ENCODE assay signal across 10 cellular contexts in the genomic region with DNA sequence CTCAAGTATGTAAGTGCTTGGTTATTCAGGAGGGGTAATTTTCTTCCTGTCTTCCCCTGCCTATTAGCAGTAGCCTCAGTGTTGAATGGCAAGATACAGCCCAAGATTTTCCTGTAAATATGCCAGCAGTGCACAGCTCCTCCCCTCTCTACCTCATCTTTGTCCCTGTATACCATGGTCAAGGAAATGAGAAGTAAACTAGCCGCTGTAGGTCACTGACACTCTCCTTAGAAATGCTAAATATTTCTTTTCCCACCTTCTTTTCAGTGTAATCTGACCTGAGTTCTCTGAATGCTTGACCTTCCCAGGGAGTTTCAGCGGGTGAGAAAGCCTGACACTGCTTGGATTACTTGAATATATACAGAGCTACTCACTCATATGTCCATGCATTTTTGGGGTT.
DNase-seq lines count a peak whose midpoint lies in the region; ATAC-seq and TF ChIP-seq lines count a peak whose summit lies in the region.
"Had no signal": no experiment of that assay in that cellular context is flagged by ENCODE, and none has a peak within 500 bp of the region (broad histone marks: within the 10 kb centered on the region; RNA-seq: fewer than 3 reads in every experiment).

No MANE protein-coding gene starts in this region.

- H3K9me3 ChIP-seq in NT2/D1 (ENCODE audit: insufficient read depth, low read length) (no peaks in the 10 kb centered on the region; the same call in 1 of the 2 replicates), fibroblast of lung (ENCODE audit: control insufficient read depth, insufficient read depth, low read depth, low read length) (no peaks in the 10 kb centered on the region)

- H3K4me1 ChIP-seq in NT2/D1 (ENCODE audit: insufficient read depth, insufficient read length) = peaks cover 11% of the 10 kb centered on the region
- H3K4me1 ChIP-seq in fibroblast of lung (ENCODE audit: control insufficient read depth, extremely low read depth, insufficient read depth, low read length) = peaks cover 43% of the 10 kb centered on the region

- peak overlapping the region; percentile 81 for H3K27ac ChIP-seq in fibroblast of lung (ENCODE audit: insufficient read depth, low read length)

- H4K20me1 ChIP-seq in fibroblast of lung (ENCODE audit: control insufficient read depth, extremely low read depth, insufficient read depth, low read length) = no peaks in the 10 kb centered on the region

- ATAC-seq in HG02938 (IDR thresholded peaks at IDR 0.05; ENCODE audit: unreplicated experiment) (no peak), HG03457 (IDR thresholded peaks at IDR 0.05; ENCODE audit: unreplicated experiment) (no peak), HG03280 (IDR thresholded peaks at IDR 0.05; ENCODE audit: unreplicated experiment) (no peak)

- no peaks in the 10 kb centered on the region for H3K79me2 ChIP-seq in fibroblast of lung (ENCODE audit: control insufficient read depth, insufficient read depth, low read length)

- H3K4me3 ChIP-seq in NT2/D1 (ENCODE audit: insufficient read length, low read depth) (no peak overlapping the region), fibroblast of lung (replicated peaks in 1 of 4; ENCODE audit: control extremely low read depth in 1 of 4, insufficient read depth in 1 of 4, low read depth in 3 of 4, low read length in 4 of 4) (no peak overlapping the region)

- H3K27me3 ChIP-seq in NT2/D1 (ENCODE audit: insufficient read depth, insufficient read length) (no peaks in the 10 kb centered on the region), fibroblast of lung (ENCODE audit: control insufficient read depth, insufficient read depth, low read length) (no peaks in the 10 kb centered on the region)

- H3K9ac ChIP-seq in NT2/D1 (ENCODE audit: insufficient read length, low read depth) = no peak overlapping the region
- peak overlapping the region; percentile 36 for H3K9ac ChIP-seq in fibroblast of lung (ENCODE audit: insufficient read depth, low read length)

- no peaks in the 10 kb centered on the region for H3K36me3 ChIP-seq in NT2/D1 (ENCODE audit: insufficient read depth, insufficient read length, low read length)
- H3K36me3 ChIP-seq in fibroblast of lung (ENCODE audit: control insufficient read depth, insufficient read depth, low read length) = no peaks in the 10 kb centered on the region

- DNase-seq in GM04504 (ENCODE audit: low read depth) = peak; percentile 50
- DNase-seq in NT2/D1 (ENCODE audit: low read depth, low spot score) = peak; percentile 78
- peak; percentile 78 to 90 for DNase-seq in fibroblast of lung (ENCODE audit: low read depth in 2 of 2)
- peak; percentile 92 for DNase-seq in renal cortical epithelial cell (ENCODE audit: low read depth)
- DNase-seq in NCI-H345 treated with DMSO at 0.1 percent for 48 hours (lab: John Stamatoyannopoulos, UW; ENCODE audit: unreplicated experiment) = no peak
- DNase-seq: activated T-cell treated with anti-CD3 and anti-CD28 coated beads, Interleukin-2, amount 50 U/mL, for 48 hours; substantia nigra had no signal

- no peak overlapping the region for H2AFZ ChIP-seq in fibroblast of lung (ENCODE audit: low read length)

- H3K4me2 ChIP-seq in fibroblast of lung (ENCODE audit: extremely low read depth, insufficient read depth, low read length) = no peak overlapping the region

- TF ChIP-seq CTCF in fibroblast of lung (conservative IDR thresholded peaks at IDR 0.05 in 1 of 2, IDR thresholded peaks at IDR 0.05 in 1 of 2; ENCODE audit: low read depth in 1 of 2, low read length in 2 of 2) = no peak
